ENCODE assay signal across 17 cellular contexts in genomic region chr5:111854196-111854595, GRCh38.
DNase-seq lines count a peak whose midpoint lies in the region; ATAC-seq and TF ChIP-seq lines count a peak whose summit lies in the region.
"Had no signal": no experiment of that assay in that cellular context is flagged by ENCODE, and none has a peak within 500 bp of the region (broad histone marks: within the 10 kb centered on the region; RNA-seq: fewer than 3 reads in every experiment).

No MANE protein-coding gene starts in this region.

- POLR2A ChIA-PET in activated CD4-positive, alpha-beta T cell treated with anti-CD3 and anti-CD28 coated beads for 36 hours (lab: Charles Lee) = no interaction called here

- no peaks in the 10 kb centered on the region for H3K36me3 Mint-ChIP-seq in glutamatergic neuron (ENCODE audit: unreplicated experiment)
- H3K36me3 Mint-ChIP-seq in activated CD4-positive, alpha-beta T cell treated with anti-CD3 and anti-CD28 coated beads for 36 hours (ENCODE audit: low read depth) = no peaks in the 10 kb centered on the region

- CTCF ChIA-PET in activated CD4-positive, alpha-beta T cell treated with anti-CD3 and anti-CD28 coated beads for 36 hours (lab: Charles Lee) = interaction anchor here (1.5 kb wide), 1 partner anchor 8 kb away, joined by 4 read pairs; no protein-coding TSS in a partner anchor

- H3K27me3 Mint-ChIP-seq in glutamatergic neuron (ENCODE audit: unreplicated experiment) = no peaks in the 10 kb centered on the region
- no peaks in the 10 kb centered on the region for H3K27me3 Mint-ChIP-seq in activated CD4-positive, alpha-beta T cell treated with anti-CD3 and anti-CD28 coated beads for 36 hours

- H3K4me1 Mint-ChIP-seq in glutamatergic neuron (ENCODE audit: low read depth, unreplicated experiment) = peaks cover 6% of the 10 kb centered on the region
- H3K4me1 Mint-ChIP-seq in activated CD4-positive, alpha-beta T cell treated with anti-CD3 and anti-CD28 coated beads for 36 hours = no peaks in the 10 kb centered on the region

- DNase-seq in glutamatergic neuron (no peak), Ammon's horn (ENCODE audit: low spot score) (no peak), NCI-H2081 (lab: John Stamatoyannopoulos, UW) (no peak)
- no peak for DNase-seq in activated CD4-positive, alpha-beta T cell treated with anti-CD3 and anti-CD28 coated beads for 36 hours
- DNase-seq: activated CD4-positive, alpha-beta T cell treated with anti-CD3 and anti-CD28 coated beads for 4 hours; BE2C; cerebellar nuclear complex; NCI-H526 treated with DMSO at 0.1 percent for 48 hours; nucleus accumbens; RPMI8226; stimulated activated CD4-positive, alpha-beta T cell treated with anti-CD3 and anti-CD28 coated beads, Interleukin-4, amount 100 ng/mL, for 4 hours; T-helper 1 cell; transverse colon had no signal

- intact Hi-C loops in activated CD4-positive, alpha-beta T cell treated with anti-CD3 and anti-CD28 coated beads for 36 hours (cut with DNase I, micrococcal nuclease) = loop anchor here in 1 of 2 experiments (10.0 kb wide), 1 partner anchor 291 kb away; no protein-coding TSS in a partner anchor

- H3K4me3 Mint-ChIP-seq in glutamatergic neuron (ENCODE audit: unreplicated experiment) = peak overlapping the region; percentile 27
- no peak overlapping the region for H3K4me3 Mint-ChIP-seq in activated CD4-positive, alpha-beta T cell treated with anti-CD3 and anti-CD28 coated beads for 36 hours

- ATAC-seq in GM18867 (IDR thresholded peaks at IDR 0.05; ENCODE audit: unreplicated experiment) = peak; percentile 32
- ATAC-seq in GM21515 (IDR thresholded peaks at IDR 0.05; ENCODE audit: unreplicated experiment) = peak; percentile 8
- ATAC-seq in HG03342 (IDR thresholded peaks at IDR 0.05; ENCODE audit: unreplicated experiment) = peak; percentile 23
- no peak for ATAC-seq in GM18870 (IDR thresholded peaks at IDR 0.05; ENCODE audit: unreplicated experiment)
- ATAC-seq in activated CD4-positive, alpha-beta T cell treated with anti-CD3 and anti-CD28 coated beads for 36 hours = no peak

- H3K9me3 Mint-ChIP-seq in glutamatergic neuron (ENCODE audit: unreplicated experiment) = no peaks in the 10 kb centered on the region
- no peaks in the 10 kb centered on the region for H3K9me3 Mint-ChIP-seq in activated CD4-positive, alpha-beta T cell treated with anti-CD3 and anti-CD28 coated beads for 36 hours (ENCODE audit: low read depth)

- TF ChIP-seq CTCF in glutamatergic neuron (IDR thresholded peaks at IDR 0.05; ENCODE audit: partially characterized antibody, unreplicated experiment) = no peak

- H3K27ac Mint-ChIP-seq in glutamatergic neuron (ENCODE audit: unreplicated experiment) = no peak overlapping the region
- H3K27ac Mint-ChIP-seq in activated CD4-positive, alpha-beta T cell treated with anti-CD3 and anti-CD28 coated beads for 36 hours = no peak overlapping the region

Comparison
In these comparisons a context has a peak if more than half of its experiments do, and no peak if none do; other contexts are left out.
1. ATAC-seq: peak in GM18867 (single experiment), GM21515 (single experiment) and HG03342 (single experiment); none in GM18870 (single experiment) and activated CD4-positive, alpha-beta T cell treated with anti-CD3 and anti-CD28 coated beads for 36 hours (single experiment).